In genomic region chr1:33338495-33339211, GRCh38 we compare ENCODE assay signal across 9 cellular contexts. TPM values are rescaled to one million over a fixed set of nuclear protein-coding genes. Genes with fewer than 3 reads are reported as not detected.
A peak's percentile ranks its signal among the peaks of the same experiment; 100 is the strongest.
DNase-seq lines count a peak whose midpoint lies in the region; TF ChIP-seq lines count a peak whose summit lies in the region.
"Had no signal": no experiment of that assay in that cellular context is flagged by ENCODE, and none has a peak within 500 bp of the region (broad histone marks: within the 10 kb centered on the region; RNA-seq: fewer than 3 reads in every experiment).

No MANE protein-coding gene starts in this region.

- peaks cover 22% of the 10 kb centered on the region for H3K36me3 Mint-ChIP-seq in endodermal cell (ENCODE audit: low read depth)

- H3K36me3 ChIP-seq in endodermal cell (ENCODE audit: control insufficient read depth, insufficient read depth, low read length), result peaks cover 17% of the 10 kb centered on the region
- no peaks in the 10 kb centered on the region for H3K36me3 ChIP-seq in mucosa of stomach (ENCODE audit: control insufficient read depth, insufficient read depth, low read length)

- peaks cover 40% of the 10 kb centered on the region for H3K27me3 Mint-ChIP-seq in endodermal cell (ENCODE audit: insufficient read depth)

- H3K4me3 Mint-ChIP-seq in endodermal cell, result peak overlapping the region; percentile 47

- TF ChIP-seq CTCF in endodermal cell (conservative IDR thresholded peaks at IDR 0.05), result no peak

- H3K27me3 ChIP-seq in endodermal cell (ENCODE audit: control insufficient read depth, insufficient read depth, low read length, poor library complexity, severe bottlenecking) (no peaks in the 10 kb centered on the region), mucosa of stomach (ENCODE audit: control insufficient read depth, insufficient read depth, low read length) (no peaks in the 10 kb centered on the region)

- H3K9ac ChIP-seq in endodermal cell (ENCODE audit: extremely low read depth, low read length, poor library complexity, severe bottlenecking) (peak overlapping the region; percentile 80), mucosa of stomach (ENCODE audit: low read length) (peak overlapping the region; percentile 63)

- H3K27ac Mint-ChIP-seq in endodermal cell, result peak overlapping the region; percentile 98

- H3K4me3 ChIP-seq in endodermal cell (ENCODE audit: low read length), result peak overlapping the region; percentile 70
- H3K4me3 ChIP-seq in mucosa of stomach (ENCODE audit: low read length), result no peak overlapping the region

- no peaks in the 10 kb centered on the region for H3K9me3 Mint-ChIP-seq in endodermal cell

- DNase-seq in AG08395 (ENCODE audit: low spot score) (peak; percentile 60), NOMO-1 treated with DMSO at 0.1 percent for 48 hours (lab: John Stamatoyannopoulos, UW; ENCODE audit: unreplicated experiment) (peak; percentile 93), endodermal cell (peak; percentile 88), NCI-H510A treated with DMSO at 0.1 percent for 48 hours (lab: John Stamatoyannopoulos, UW) (no peak), NCI-H2171 treated with DMSO at 0.1 percent for 48 hours (lab: John Stamatoyannopoulos, UW) (no peak), HPDE6-E6E7 (ENCODE audit: extremely low spot score) (no peak)
- no peak for DNase-seq in activated CD4-positive, alpha-beta T cell treated with anti-CD3 and anti-CD28 coated beads, Interleukin-2, amount 50 U/mL, for 48 hours
- DNase-seq: DND-41 had no signal

- H3K4me1 ChIP-seq in endodermal cell (ENCODE audit: control insufficient read depth, insufficient read depth, low read length), result peaks cover 55% of the 10 kb centered on the region
- H3K4me1 ChIP-seq in mucosa of stomach (ENCODE audit: control insufficient read depth, insufficient read depth, low read length), result peaks cover 82% of the 10 kb centered on the region

- peaks cover 77% of the 10 kb centered on the region for H3K4me1 Mint-ChIP-seq in endodermal cell

- peak overlapping the region; percentile 97 for H3K27ac ChIP-seq in endodermal cell (ENCODE audit: low read depth, low read length)

- WGBS in endodermal cell (ENCODE audit: insufficient coverage in 1 of 2, insufficient read length in 1 of 2), 2 experiments, result 33 to 52% methylated on average over 7 to 13 of the region's 13 CpGs

- H3K9me3 ChIP-seq in endodermal cell (ENCODE audit: control insufficient read depth, low read length), result no peaks in the 10 kb centered on the region
- no peaks in the 10 kb centered on the region for H3K9me3 ChIP-seq in mucosa of stomach (ENCODE audit: control insufficient read depth, low read length)

RNA-seq across cellular contexts. Expression of gene A3GALT2, which starts 17.8 kb away (rescaled TPM):
- total RNA-seq in endodermal cell, result not detected
- not detected for polyA plus RNA-seq in endodermal cell (2013, experiment 1 of 2)
- not detected for polyA plus RNA-seq in endodermal cell (2013, experiment 2 of 2)

Comparison
In these comparisons a context has a peak if more than half of its experiments do, and no peak if none do; other contexts are left out.
1. DNase-seq: peak in AG08395 (single experiment), NOMO-1 treated with DMSO at 0.1 percent for 48 hours (single experiment) and endodermal cell (single experiment); none in activated CD4-positive, alpha-beta T cell treated with anti-CD3 and anti-CD28 coated beads, Interleukin-2, amount 50 U/mL, for 48 hours (0 of 2), NCI-H510A treated with DMSO at 0.1 percent for 48 hours (single experiment), NCI-H2171 treated with DMSO at 0.1 percent for 48 hours (single experiment) and HPDE6-E6E7 (single experiment).